Comparison of ENCODE assay signal across 11 cellular contexts in genomic region chr20:17822039-17822438, GRCh38.
DNase-seq lines count a peak whose midpoint lies in the region; ATAC-seq and TF ChIP-seq lines count a peak whose summit lies in the region.
"Had no signal": no experiment of that assay in that cellular context is flagged by ENCODE, and none has a peak within 500 bp of the region (broad histone marks: within the 10 kb centered on the region; RNA-seq: fewer than 3 reads in every experiment).

No MANE protein-coding gene starts in this region.

- peaks cover 30% of the 10 kb centered on the region for H3K4me1 Mint-ChIP-seq in mesothelial cell of epicardium
- H3K4me1 Mint-ChIP-seq in natural killer cell treated with Interleukin-12 subunit alpha and Interleukin-12 subunit beta and Interleukin-15 and Interleukin-18, amount 100 ng/mL, for 72 hours (ENCODE audit: low read depth in 2 of 2) = no peaks in the 10 kb centered on the region

- CTCF ChIA-PET in AG04450 (lab: Charles Lee) = interaction anchor here (1.0 to 1.4 kb wide), 3 partner anchors 10 to 83 kb away, joined by 3 read pairs; no protein-coding TSS in a partner anchor

- H3K36me3 ChIP-seq in colonic mucosa = no peaks in the 10 kb centered on the region
- H3K36me3 ChIP-seq: BLaER1 treated with 17β-estradiol and CSF1 and Interleukin-3, amounts not matched to agents 10 nM and 100 nM; thoracic aorta had no signal

- intact Hi-C loops in colonic mucosa (cut with DNase I) = no loop called here

- H3K9ac ChIP-seq in colonic mucosa (ENCODE audit: low read depth in 2 of 2, low read length in 2 of 2) = peak overlapping the region; percentile 28 to 79
- H3K9ac ChIP-seq: BLaER1 treated with 17β-estradiol and CSF1 and Interleukin-3, amounts not matched to agents 10 nM and 100 nM had no signal

- no peak overlapping the region for H3K4me3 ChIP-seq in AG04450 (ENCODE audit: low read depth, low read length)
- H3K4me3 ChIP-seq in colonic mucosa = no peak overlapping the region
- H3K4me3 ChIP-seq: BLaER1 treated with 17β-estradiol and CSF1 and Interleukin-3, amounts not matched to agents 10 nM and 100 nM; thoracic aorta had no signal

- no peak overlapping the region for H3K4me3 Mint-ChIP-seq in mesothelial cell of epicardium
- H3K4me3 Mint-ChIP-seq in natural killer cell treated with Interleukin-12 subunit alpha and Interleukin-12 subunit beta and Interleukin-15 and Interleukin-18, amount 100 ng/mL, for 72 hours = no peak overlapping the region

- H3K9me3 ChIP-seq in AG04450 (ENCODE audit: control insufficient read depth, insufficient read depth, low read length) (peaks cover 5% of the 10 kb centered on the region), colonic mucosa (no peaks in the 10 kb centered on the region)
- H3K9me3 ChIP-seq: thoracic aorta had no signal

- POLR2A ChIA-PET in AG04450 (lab: Yijun Ruan, JAX) = interaction anchor here (0.6 to 1.5 kb wide), 6 partner anchors 14 to 145 kb away, joined by 3 to 12 read pairs (median 6); partner anchors contain the start of gene RRBP1

- peaks cover 2% of the 10 kb centered on the region for H3K36me3 Mint-ChIP-seq in mesothelial cell of epicardium
- peaks cover 4% of the 10 kb centered on the region for H3K36me3 Mint-ChIP-seq in natural killer cell treated with Interleukin-12 subunit alpha and Interleukin-12 subunit beta and Interleukin-15 and Interleukin-18, amount 100 ng/mL, for 72 hours

- no peaks in the 10 kb centered on the region for H3K27me3 Mint-ChIP-seq in mesothelial cell of epicardium (ENCODE audit: low read depth)
- no peaks in the 10 kb centered on the region for H3K27me3 Mint-ChIP-seq in natural killer cell treated with Interleukin-12 subunit alpha and Interleukin-12 subunit beta and Interleukin-15 and Interleukin-18, amount 100 ng/mL, for 72 hours

- DNase-seq in AG04450 (ENCODE audit: low read depth, low spot score) (peak; percentile 70), M059J (ENCODE audit: low read depth) (peak; percentile 60), colonic mucosa (peak; percentile 88), mesothelial cell of epicardium (ENCODE audit: low spot score in 2 of 2, unreplicated experiment in 2 of 2) (no peak), GOT3 (lab: John Stamatoyannopoulos, UW) (no peak), NCI-H2196 treated with DMSO at 0.1 percent for 48 hours (lab: John Stamatoyannopoulos, UW; ENCODE audit: unreplicated experiment) (no peak)
- no peak for DNase-seq in natural killer cell treated with Interleukin-12 subunit alpha and Interleukin-12 subunit beta and Interleukin-15 and Interleukin-18, amount 100 ng/mL, for 72 hours (ENCODE audit: low spot score)
- DNase-seq: activated CD4-positive, alpha-beta T cell treated with anti-CD3 and anti-CD28 coated beads for 1 hour had no signal

- H3K27ac Mint-ChIP-seq in mesothelial cell of epicardium = peak overlapping the region; percentile 48
- no peak overlapping the region for H3K27ac Mint-ChIP-seq in natural killer cell treated with Interleukin-12 subunit alpha and Interleukin-12 subunit beta and Interleukin-15 and Interleukin-18, amount 100 ng/mL, for 72 hours

- H3K9me3 Mint-ChIP-seq in mesothelial cell of epicardium = peaks cover 5% of the 10 kb centered on the region
- peaks cover 4% of the 10 kb centered on the region for H3K9me3 Mint-ChIP-seq in natural killer cell treated with Interleukin-12 subunit alpha and Interleukin-12 subunit beta and Interleukin-15 and Interleukin-18, amount 100 ng/mL, for 72 hours

- H3K27ac ChIP-seq in AG04450 (ENCODE audit: low read depth, low read length) (no peak overlapping the region), colonic mucosa (peak overlapping the region; percentile 75)
- H3K27ac ChIP-seq: BLaER1 treated with 17β-estradiol and CSF1 and Interleukin-3, amounts not matched to agents 10 nM and 100 nM; thoracic aorta had no signal

- no peak for ATAC-seq in HG02970 (IDR thresholded peaks at IDR 0.05; ENCODE audit: low FRiP score, unreplicated experiment)
- ATAC-seq in natural killer cell treated with Interleukin-12 subunit alpha and Interleukin-12 subunit beta and Interleukin-15 and Interleukin-18, amount 100 ng/mL, for 72 hours = no peak

- H3K27me3 ChIP-seq in AG04450 (ENCODE audit: control insufficient read depth, insufficient read depth, low read length) = no peaks in the 10 kb centered on the region
- no peaks in the 10 kb centered on the region for H3K27me3 ChIP-seq in colonic mucosa
- H3K27me3 ChIP-seq: BLaER1 treated with 17β-estradiol and CSF1 and Interleukin-3, amounts not matched to agents 10 nM and 100 nM had no signal

- peaks cover 12% of the 10 kb centered on the region for H3K4me1 ChIP-seq in colonic mucosa

- TF ChIP-seq CTCF in AG04450 (IDR thresholded peaks at IDR 0.05; ENCODE audit: low read depth, low read length) (no peak), colonic mucosa (IDR thresholded peaks at IDR 0.05) (no peak), mesothelial cell of epicardium (IDR thresholded peaks at IDR 0.05; ENCODE audit: unreplicated experiment) (no peak)

Comparison
In these comparisons a context has a peak if more than half of its experiments do, and no peak if none do; other contexts are left out.
1. DNase-seq: peak in AG04450 (single experiment), M059J (single experiment) and colonic mucosa (single experiment); none in mesothelial cell of epicardium (0 of 2), GOT3 (single experiment), NCI-H2196 treated with DMSO at 0.1 percent for 48 hours (single experiment) and natural killer cell treated with Interleukin-12 subunit alpha and Interleukin-12 subunit beta and Interleukin-15 and Interleukin-18, amount 100 ng/mL, for 72 hours (single experiment).